In genomic region chrX:72041901-72042859, GRCh38 we compare ENCODE assay signal across 14 cellular contexts.
DNase-seq lines count a peak whose midpoint lies in the region; ATAC-seq and TF ChIP-seq lines count a peak whose summit lies in the region.
"Had no signal": no experiment of that assay in that cellular context is flagged by ENCODE, and none has a peak within 500 bp of the region (broad histone marks: within the 10 kb centered on the region; RNA-seq: fewer than 3 reads in every experiment).

No MANE protein-coding gene starts in this region.

- H3K27me3 ChIP-seq in WERI-Rb-1 (ENCODE audit: insufficient read depth, low read depth, severe bottlenecking) (no peaks in the 10 kb centered on the region), gastroesophageal sphincter (no peaks in the 10 kb centered on the region), neural progenitor cell (no peaks in the 10 kb centered on the region)

- no peak for TF ChIP-seq POLR2A in gastroesophageal sphincter (IDR thresholded peaks at IDR 0.05)

- H3K27ac ChIP-seq in WERI-Rb-1 (no peak overlapping the region), gastroesophageal sphincter (peak overlapping the region; percentile 64 to 89 (median 84)), neural progenitor cell (no peak overlapping the region), substantia nigra (ENCODE audit: low read depth, low read length, poor library complexity, severe bottlenecking) (no peak overlapping the region)

- peaks cover 2% of the 10 kb centered on the region for H3K27me3 Mint-ChIP-seq in neural progenitor cell (ENCODE audit: insufficient read depth, low read depth)
- H3K27me3 Mint-ChIP-seq: activated CD4-positive, alpha-beta T cell treated with anti-CD3 and anti-CD28 coated beads for 36 hours; stimulated activated memory B cell treated with anti-CD40 and anti-IgM and Interleukin-4, amounts not matched to agents 10 μg/mL and 1 μg/mL and 100 μg/mL, for 72 hours had no signal

- H3F3A ChIP-seq in neural progenitor cell (ENCODE audit: low read depth): no peaks in the 10 kb centered on the region

- H3K27ac Mint-ChIP-seq in neural progenitor cell: peak overlapping the region; percentile 42
- H3K27ac Mint-ChIP-seq: activated CD4-positive, alpha-beta T cell treated with anti-CD3 and anti-CD28 coated beads for 36 hours; natural killer cell treated with Interleukin-12 subunit alpha and Interleukin-12 subunit beta and Interleukin-15 and Interleukin-18, amount 100 ng/mL, for 72 hours; stimulated activated memory B cell treated with anti-CD40 and anti-IgM and Interleukin-4, amounts not matched to agents 10 μg/mL and 1 μg/mL and 100 μg/mL, for 72 hours had no signal

- no peak overlapping the region for H3K4me3 Mint-ChIP-seq in neural progenitor cell
- H3K4me3 Mint-ChIP-seq: activated CD4-positive, alpha-beta T cell treated with anti-CD3 and anti-CD28 coated beads for 36 hours; natural killer cell treated with Interleukin-12 subunit alpha and Interleukin-12 subunit beta and Interleukin-15 and Interleukin-18, amount 100 ng/mL, for 72 hours; stimulated activated memory B cell treated with anti-CD40 and anti-IgM and Interleukin-4, amounts not matched to agents 10 μg/mL and 1 μg/mL and 100 μg/mL, for 72 hours had no signal

- H3K36me3 ChIP-seq in WERI-Rb-1 (no peaks in the 10 kb centered on the region), gastroesophageal sphincter (no peaks in the 10 kb centered on the region), neural progenitor cell (no peaks in the 10 kb centered on the region)

- WGBS in gastroesophageal sphincter (ENCODE audit: low coverage in 1 of 2), 2 donors: 36 to 53% methylated on average over 1 to 3 of the region's 13 CpGs

- no peaks in the 10 kb centered on the region for H3K36me3 Mint-ChIP-seq in neural progenitor cell
- H3K36me3 Mint-ChIP-seq: natural killer cell treated with Interleukin-12 subunit alpha and Interleukin-12 subunit beta and Interleukin-15 and Interleukin-18, amount 100 ng/mL, for 72 hours; stimulated activated memory B cell treated with anti-CD40 and anti-IgM and Interleukin-4, amounts not matched to agents 10 μg/mL and 1 μg/mL and 100 μg/mL, for 72 hours had no signal

- ATAC-seq in gastroesophageal sphincter: peak; percentile 60
- ATAC-seq: activated CD4-positive, alpha-beta T cell treated with anti-CD3 and anti-CD28 coated beads for 36 hours; natural killer cell treated with Interleukin-12 subunit alpha and Interleukin-12 subunit beta and Interleukin-15 and Interleukin-18, amount 100 ng/mL, for 72 hours; stimulated activated memory B cell treated with anti-CD40 and anti-IgM and Interleukin-4, amounts not matched to agents 10 μg/mL and 1 μg/mL and 100 μg/mL, for 72 hours had no signal

- H3K4me2 ChIP-seq in neural progenitor cell: no peak overlapping the region

- no peak overlapping the region for H3K9ac ChIP-seq in neural progenitor cell

- H2AFZ ChIP-seq in neural progenitor cell (replicated peaks): no peak overlapping the region

- no peaks in the 10 kb centered on the region for H3K9me3 ChIP-seq in WERI-Rb-1 (ENCODE audit: severe bottlenecking)
- H3K9me3 ChIP-seq in gastroesophageal sphincter: no peaks in the 10 kb centered on the region
- no peaks in the 10 kb centered on the region for H3K9me3 ChIP-seq in neural progenitor cell (ENCODE audit: low read depth)

- no peak overlapping the region for H3K4me3 ChIP-seq in AG10803 (ENCODE audit: low read length)
- H3K4me3 ChIP-seq in WERI-Rb-1 (ENCODE audit: low read depth, low read length): no peak overlapping the region
- H3K4me3 ChIP-seq in gastroesophageal sphincter: no peak overlapping the region
- no peak overlapping the region for H3K4me3 ChIP-seq in neural progenitor cell

- H3K4me1 Mint-ChIP-seq in neural progenitor cell: peaks cover 22% of the 10 kb centered on the region
- H3K4me1 Mint-ChIP-seq: stimulated activated memory B cell treated with anti-CD40 and anti-IgM and Interleukin-4, amounts not matched to agents 10 μg/mL and 1 μg/mL and 100 μg/mL, for 72 hours had no signal

- no peak for TF ChIP-seq CTCF in AG10803 (conservative IDR thresholded peaks at IDR 0.05; ENCODE audit: low read length)
- TF ChIP-seq CTCF in WERI-Rb-1 (IDR thresholded peaks at IDR 0.05; ENCODE audit: low read depth, low read length): no peak
- no peak for TF ChIP-seq CTCF in gastroesophageal sphincter (IDR thresholded peaks at IDR 0.05)
- no peak for TF ChIP-seq CTCF in neural progenitor cell (IDR thresholded peaks at IDR 0.05)

- TF ChIP-seq EP300 in gastroesophageal sphincter (IDR thresholded peaks at IDR 0.05): no peak

- H3K79me2 ChIP-seq in neural progenitor cell (ENCODE audit: low read depth): no peaks in the 10 kb centered on the region

- H4K20me1 ChIP-seq in neural progenitor cell (ENCODE audit: low read depth): peaks cover 6% of the 10 kb centered on the region

- H3K4me1 ChIP-seq in gastroesophageal sphincter (peaks cover 8 to 64% (median 10%) of the 10 kb centered on the region in 3 donors), neural progenitor cell (no peaks in the 10 kb centered on the region)

- DNase-seq in AG10803 (ENCODE audit: low read depth) (peak; percentile 30), WERI-Rb-1 (peak; percentile 22), neural progenitor cell (ENCODE audit: low spot score) (no peak), cerebellar cortex (ENCODE audit: low spot score) (no peak), cerebellar nuclear complex (lab: John Stamatoyannopoulos, UW) (no peak), cortex of kidney (lab: John Stamatoyannopoulos, UW) (no peak), substantia nigra (lab: John Stamatoyannopoulos, UW) (no peak)
- DNase-seq: activated CD4-positive, alpha-beta T cell treated with anti-CD3 and anti-CD28 coated beads for 36 hours; activated effector memory CD4-positive, alpha-beta T cell treated with Interleukin-2 at 50 U/mL for 16 hours; MV-4-11; NK-92 treated with Interleukin-12 subunit alpha and Interleukin-12 subunit beta, amount 100 ng/mL, for 24 hours had no signal

- H3K9me3 Mint-ChIP-seq in neural progenitor cell: peaks cover 2% of the 10 kb centered on the region
- H3K9me3 Mint-ChIP-seq: natural killer cell treated with Interleukin-12 subunit alpha and Interleukin-12 subunit beta and Interleukin-15 and Interleukin-18, amount 100 ng/mL, for 72 hours; stimulated activated memory B cell treated with anti-CD40 and anti-IgM and Interleukin-4, amounts not matched to agents 10 μg/mL and 1 μg/mL and 100 μg/mL, for 72 hours had no signal

Comparison
In these comparisons a context has a peak if more than half of its experiments do, and no peak if none do; other contexts are left out.
1. DNase-seq: peak in AG10803 (single experiment) and WERI-Rb-1 (single experiment); none in neural progenitor cell (single experiment), cerebellar cortex (single experiment), cerebellar nuclear complex (0 of 2), cortex of kidney (single experiment) and substantia nigra (0 of 49).
2. H3K27ac ChIP-seq: peak in gastroesophageal sphincter (4 of 4); none in WERI-Rb-1 (single experiment), neural progenitor cell (single experiment) and substantia nigra (single experiment).